9 cellular contexts compared by ENCODE assay signal in genomic region chr13:98033277-98034247, GRCh38.
A peak's percentile ranks its signal among the peaks of the same experiment; 100 is the strongest.
DNase-seq lines count a peak whose midpoint lies in the region; ATAC-seq, FAIRE-seq and TF ChIP-seq lines count a peak whose summit lies in the region.
"Had no signal": no experiment of that assay in that cellular context is flagged by ENCODE, and none has a peak within 500 bp of the region (broad histone marks: within the 10 kb centered on the region; RNA-seq: fewer than 3 reads in every experiment).

No MANE protein-coding gene starts in this region.

- no peak overlapping the region for H2BK15ac ChIP-seq in H1 (ENCODE audit: low read length)

- no peak overlapping the region for H3K9ac ChIP-seq in H1 (replicated peaks in 1 of 4; ENCODE audit: extremely low read depth in 1 of 4, low read depth in 3 of 4, low read length in 3 of 4)

- 82% methylated on average over 19 of the region's 19 CpGs; no CpG with 5 or more reads in 1 of the 2 experiments for WGBS in H1 (ENCODE audit: extremely low coverage in 1 of 2, insufficient coverage in 1 of 2, insufficient read length in 1 of 2, insufficient replicate concordance in 2 of 2, low coverage in 1 of 2, low lambda C conversion rate in 2 of 2, missing lambda C conversion rate in 1 of 2), 2 experiments

- no peak for TF ChIP-seq POLR2A in H1 (IDR thresholded peaks at IDR 0.05; ENCODE audit: control extremely low read depth in 1 of 2, low read depth in 2 of 2, low read length in 2 of 2)

- no peaks in the 10 kb centered on the region for H3K9me3 ChIP-seq in H1 (ENCODE audit: insufficient read depth in 2 of 2, low read depth in 1 of 2, low read length in 1 of 2)

- H3K27me3 ChIP-seq in H1 (replicated peaks in 1 of 4; ENCODE audit: control insufficient read depth in 3 of 4, extremely low read depth in 1 of 4, insufficient read depth in 3 of 4, low read length in 3 of 4), result no peaks in the 10 kb centered on the region; a peak in 1 of 7 replicates

- H3K23me2 ChIP-seq in H1 (ENCODE audit: low read depth, low read length), result no peaks in the 10 kb centered on the region

- no peak overlapping the region for H2BK120ac ChIP-seq in H1 (replicated peaks; ENCODE audit: low read depth, low read length)

- CTCF ChIA-PET in H1 (lab: Charles Lee; ENCODE audit: partially characterized antibody), result interaction anchor here (0.6 to 3.2 kb wide), 58 partner anchors 10 to 999 kb away, joined by 3 to 17 read pairs (median 4); no protein-coding TSS in a partner anchor

- H3K23ac ChIP-seq in H1 (ENCODE audit: insufficient read length), result no peak overlapping the region

- no peaks in the 10 kb centered on the region; a peak in 1 of 4 replicates for H3K79me2 ChIP-seq in H1 (ENCODE audit: control insufficient read depth in 1 of 2, insufficient read depth in 2 of 2, low read length in 2 of 2)

- TF ChIP-seq CTCF in H1 (IDR thresholded peaks at IDR 0.05; ENCODE audit: control extremely low read depth in 1 of 3, insufficient read depth in 1 of 3, low read depth in 1 of 3, low read length in 3 of 3) (peak in 2 of 3 experiments; percentile 26 to 47; a peak in 3 of 4 replicates), omental fat pad (IDR thresholded peaks at IDR 0.05) (no peak)

- H2AFZ ChIP-seq in H1 (ENCODE audit: low read length), result no peak overlapping the region

- no peak overlapping the region for H3K18ac ChIP-seq in H1 (ENCODE audit: extremely low read depth, low read length)

- no peak overlapping the region for H4K5ac ChIP-seq in H1 (ENCODE audit: insufficient read length, low read depth, low read length)

- POLR2A ChIA-PET in H1 (lab: Charles Lee; ENCODE audit: partially characterized antibody), result interaction anchor here (0.8 to 0.9 kb wide), 2 partner anchors 9 to 397 kb away, joined by 3 to 4 read pairs; no protein-coding TSS in a partner anchor

- no peak overlapping the region for H2AK5ac ChIP-seq in H1 (ENCODE audit: low read depth, low read length)

- no peaks in the 10 kb centered on the region for H3K36me3 ChIP-seq in H1 (ENCODE audit: control insufficient read depth in 2 of 4, insufficient read depth in 4 of 4, low read length in 3 of 4)

- no peaks in the 10 kb centered on the region for H4K20me1 ChIP-seq in H1 (replicated peaks in 1 of 2; ENCODE audit: control insufficient read depth in 1 of 2, insufficient read depth in 2 of 2, low read length in 2 of 2)

- no peak for TF ChIP-seq EP300 in H1 (IDR thresholded peaks at IDR 0.05; ENCODE audit: borderline replicate concordance in 1 of 2, low read depth in 2 of 2, low read length in 2 of 2)

- H4K8ac ChIP-seq in H1 (ENCODE audit: extremely low read depth, insufficient read depth, low read length), result peak overlapping the region; percentile 88; the same call in 1 of the 2 replicates

- H3K14ac ChIP-seq in H1 (ENCODE audit: insufficient read length), result no peak overlapping the region

- TF ChIP-seq RAD21 in H1 (IDR thresholded peaks at IDR 0.05 in 1 of 2, conservative IDR thresholded peaks at IDR 0.05 in 1 of 2; ENCODE audit: low read depth in 2 of 2, low read length in 2 of 2), result peak; percentile 76 to 81

- H3K4me2 ChIP-seq in H1 (ENCODE audit: insufficient read depth in 1 of 2, low read depth in 2 of 2, low read length in 2 of 2), result no peak overlapping the region

- no peak overlapping the region for H2BK5ac ChIP-seq in H1 (ENCODE audit: low read depth, low read length)

- ATAC-seq in omental fat pad (ENCODE audit: low FRiP score) (peak; percentile 44), GM19397 (IDR thresholded peaks at IDR 0.05; ENCODE audit: unreplicated experiment) (no peak), HG02938 (IDR thresholded peaks at IDR 0.05; ENCODE audit: unreplicated experiment) (no peak)

- H3K56ac ChIP-seq in H1 (replicated peaks; ENCODE audit: insufficient read length, low read depth, low read length), result no peak overlapping the region

- peak; percentile 73 for DNase-seq in ELR (ENCODE audit: low read depth)
- DNase-seq in NCI-H226, result peak; percentile 14
- no peak for DNase-seq in H1 (ENCODE audit: low read depth in 1 of 2, low spot score in 2 of 2)
- DNase-seq in omental fat pad (ENCODE audit: low spot score), result no peak
- no peak for DNase-seq in activated naive CD4-positive, alpha-beta T cell treated with anti-CD3 and anti-CD28 coated beads, Interleukin-2, amount 50 U/mL, for 16 hours
- DNase-seq in T-helper 1 cell, result no peak
- DNase-seq: stimulated activated CD4-positive, alpha-beta T cell treated with anti-CD3 and anti-CD28 coated beads, Interleukin-1b, Interleukin-23, amount 100 ng/mL, for 48 hours had no signal

- no peak overlapping the region for H4K91ac ChIP-seq in H1 (replicated peaks; ENCODE audit: insufficient read length, low read length)

- no peak overlapping the region for H3K27ac ChIP-seq in H1 (ENCODE audit: low read depth, low read length)

- no peak overlapping the region for H2BK12ac ChIP-seq in H1 (ENCODE audit: low read depth, low read length)

- H3K4me3 ChIP-seq in H1 (ENCODE audit: extremely low read depth in 1 of 4, insufficient read depth in 2 of 4, low read depth in 3 of 4, low read length in 4 of 4), result no peak overlapping the region

- no peaks in the 10 kb centered on the region for H3K79me1 ChIP-seq in H1 (ENCODE audit: low read depth, low read length)

- H2BK20ac ChIP-seq in H1 (ENCODE audit: low read length), result no peak overlapping the region

- H3K4ac ChIP-seq in H1 (replicated peaks; ENCODE audit: insufficient read length, low read depth, low read length), result no peak overlapping the region

- H3K4me1 ChIP-seq in H1 (replicated peaks in 1 of 4; ENCODE audit: control insufficient read depth in 3 of 4, insufficient read depth in 4 of 4, low read length in 3 of 4), result peaks cover 0 to 4% (median 0%) of the 10 kb centered on the region in 4 experiments; a peak in 1 of 7 replicates

- FAIRE-seq in H1 (lab: Jason Lieb, UNC), result peak; percentile 71

TF ChIP-seq in H1, 55 proteins besides CTCF, POLR2A, EP300 and RAD21:
- TF ChIP-seq EGR1 (IDR thresholded peaks at IDR 0.05; ENCODE audit: borderline replicate concordance, low read depth, low read length), result 0 out of 2 replicates have a peak, but pooled peaks have one; percentile 17
- no peak for TF ChIP-seq CREB1 (IDR thresholded peaks at IDR 0.05)

Comparison
In these comparisons a context has a peak if more than half of its experiments do, and no peak if none do; other contexts are left out.
1. DNase-seq: peak in ELR (single experiment) and NCI-H226 (single experiment); none in H1 (0 of 2), omental fat pad (single experiment), activated naive CD4-positive, alpha-beta T cell treated with anti-CD3 and anti-CD28 coated beads, Interleukin-2, amount 50 U/mL, for 16 hours (single experiment) and T-helper 1 cell (0 of 5).
2. CTCF ChIP-seq: peak in H1 (2 of 3); none in omental fat pad (0 of 3).